2 cellular contexts compared by ENCODE assay signal in genomic region chr15:99744142-99744541, GRCh38.
TF ChIP-seq lines count a peak whose summit lies in the region.

No MANE protein-coding gene starts in this region.

TF ChIP-seq in HepG2, 621 proteins besides CTCF, POLR2A, EP300 and RAD21:
- TF ChIP-seq YEATS4 (CRISPR knock-in tag; IDR thresholded peaks at IDR 0.05; ENCODE audit: borderline replicate concordance) (no peak), RBFOX2 (IDR thresholded peaks at IDR 0.05; ENCODE audit: low read depth, low read length) (no peak), HHEX (CRISPR knock-in tag; IDR thresholded peaks at IDR 0.05) (no peak), ZNF101 (CRISPR knock-in tag; IDR thresholded peaks at IDR 0.05; ENCODE audit: borderline replicate concordance, low read depth) (no peak), SSRP1 (CRISPR knock-in tag; IDR thresholded peaks at IDR 0.05) (no peak), SRSF9 (IDR thresholded peaks at IDR 0.05; ENCODE audit: borderline replicate concordance, insufficient read depth, low read depth, low read length, poor library complexity, severe bottlenecking) (no peak), JUND (CRISPR knock-in tag; IDR thresholded peaks at IDR 0.05) (no peak), THAP8 (CRISPR knock-in tag; IDR thresholded peaks at IDR 0.05; ENCODE audit: borderline replicate concordance) (no peak), PRMT3 (CRISPR knock-in tag; IDR thresholded peaks at IDR 0.05; ENCODE audit: borderline replicate concordance, low read depth) (no peak), CBX5 (CRISPR knock-in tag; IDR thresholded peaks at IDR 0.05; ENCODE audit: borderline replicate concordance) (no peak)

TF ChIP-seq in H1, 55 proteins besides CTCF, POLR2A, EP300 and RAD21:
- TF ChIP-seq TEAD4 (IDR thresholded peaks at IDR 0.05; ENCODE audit: low read depth, low read length) (no peak), ZNF274 (IDR thresholded peaks at IDR 0.05; ENCODE audit: borderline replicate concordance, extremely low read depth, low read length) (no peak)
